Comparison of ENCODE assay signal across 8 cellular contexts in the genomic region with DNA sequence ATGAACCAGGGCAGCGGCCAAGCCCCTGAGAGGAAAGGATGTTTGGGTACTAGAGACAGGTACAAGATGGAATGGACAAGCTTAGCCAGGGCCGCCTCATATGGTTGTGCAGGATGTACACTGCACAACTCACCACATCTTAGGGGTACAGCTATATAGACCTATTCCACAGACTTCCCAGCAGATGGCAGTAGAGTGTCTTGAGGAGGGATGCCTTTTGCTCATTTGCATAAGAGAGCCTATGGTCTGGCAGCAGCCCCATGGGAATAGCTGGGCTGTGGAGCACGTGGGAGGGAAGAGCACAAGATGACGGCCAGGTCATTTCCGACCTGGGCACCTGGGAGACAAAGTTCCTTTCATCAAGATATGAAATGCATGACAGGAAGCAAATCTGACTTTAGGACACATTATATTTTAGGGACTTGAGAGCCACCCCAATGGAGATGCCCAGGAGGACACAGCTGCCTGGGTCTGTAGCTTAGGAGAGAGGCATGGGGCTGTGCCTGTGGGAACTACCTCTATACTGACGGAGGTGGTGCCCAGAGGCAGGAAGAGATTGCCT.
DNase-seq lines count a peak whose midpoint lies in the region; ATAC-seq, FAIRE-seq and TF ChIP-seq lines count a peak whose summit lies in the region.

No MANE protein-coding gene starts in this region.

- BruUV-seq in K562 (replicated peaks; lab: Mats Ljungman, UMichigan), result no TSS peak

- no peak overlapping the region for H3K9ac ChIP-seq in K562 (ENCODE audit: insufficient read depth in 1 of 2, low read depth in 2 of 2, low read length in 2 of 2)

- TF ChIP-seq RAD21 in K562 (CRISPR knock-in tag; conservative IDR thresholded peaks at IDR 0.05 in 1 of 2, IDR thresholded peaks at IDR 0.05 in 1 of 2), result peak; percentile 63 to 90

- no peak for TF ChIP-seq POLR2A in K562 (conservative IDR thresholded peaks at IDR 0.05)

- peak overlapping the region; percentile 42; the same call in 1 of the 2 replicates for H2AFZ ChIP-seq in K562 (ENCODE audit: low read depth, low read length)

- CTCF ChIA-PET in K562 (lab: Yijun Ruan, JAX; ENCODE audit: low intra/inter-chr PET ratio), result interaction anchor here (1.0 to 1.8 kb wide), 2 partner anchors 652 to 655 kb away, joined by 7 to 8 read pairs; no protein-coding TSS in a partner anchor

- TF ChIP-seq EP300 in K562 (IDR thresholded peaks at IDR 0.05; ENCODE audit: low read length), result no peak

- peak; percentile 80 to 91 (median 86) for TF ChIP-seq CTCF in K562 (IDR thresholded peaks at IDR 0.05 in 2 of 3, conservative IDR thresholded peaks at IDR 0.05 in 1 of 3; ENCODE audit: insufficient read depth in 2 of 3, low read depth in 1 of 3, low read length in 3 of 3)
- TF ChIP-seq CTCF in thoracic aorta (IDR thresholded peaks at IDR 0.05), result peak; percentile 75

- no peaks in the 10 kb centered on the region for H3K36me3 ChIP-seq in K562 (ENCODE audit: control insufficient read depth, insufficient read depth, low read length)
- H3K36me3 ChIP-seq in thoracic aorta, result no peaks in the 10 kb centered on the region

- H3K4me1 ChIP-seq in K562 (replicated peaks in 1 of 2; ENCODE audit: control insufficient read depth in 2 of 2, insufficient read depth in 2 of 2, low read length in 2 of 2), result no peaks in the 10 kb centered on the region
- peaks cover 0 to 3% of the 10 kb centered on the region in 2 donors for H3K4me1 ChIP-seq in thoracic aorta (ENCODE audit: control insufficient read depth in 1 of 2, low read depth in 2 of 2)

- intact Hi-C loops in Right ventricle myocardium inferior (cut with DNase I), result loop anchor here (10.0 kb wide), 1 partner anchor 654 kb away; no protein-coding TSS in a partner anchor
- intact Hi-C loops in cardiac septum (cut with DNase I), result no loop called here
- intact Hi-C loops in K562 (cut with micrococcal nuclease), result loop anchor here (1.0 kb wide), 1 partner anchor 656 kb away; no protein-coding TSS in a partner anchor

- H3K27me3 ChIP-seq in K562 (ENCODE audit: control insufficient read depth in 2 of 2, insufficient read depth in 2 of 2, low read length in 2 of 2) (peaks cover 5 to 17% of the 10 kb centered on the region in 2 experiments; a peak in 4 of 5 replicates), thoracic aorta (replicated peaks; ENCODE audit: insufficient read depth) (no peaks in the 10 kb centered on the region)

- H3K79me2 ChIP-seq in K562 (ENCODE audit: control insufficient read depth, insufficient read depth, low read length), result no peaks in the 10 kb centered on the region

- FAIRE-seq in K562 (lab: Jason Lieb, UNC), result peak; percentile 91

- in situ Hi-C loops in K562 (cut with MboI), result loop anchor here (25.0 kb wide), 1 partner anchor 462 kb away; no protein-coding TSS in a partner anchor

- POLR2A ChIA-PET in K562 (lab: Yijun Ruan, JAX), result interaction anchor here (0.6 to 1.1 kb wide), 6 partner anchors 13 to 811 kb away, joined by 3 to 5 read pairs (median 3); a partner anchor contains a TSS

- H4K20me1 ChIP-seq in K562 (replicated peaks; ENCODE audit: control insufficient read depth, insufficient read depth, low read length), result no peaks in the 10 kb centered on the region

- H3K9me3 ChIP-seq in K562 (replicated peaks; ENCODE audit: control insufficient read depth, insufficient read depth, low read depth, low read length) (no peaks in the 10 kb centered on the region), thoracic aorta (no peaks in the 10 kb centered on the region)

- no peak overlapping the region for H3K27ac ChIP-seq in K562 (ENCODE audit: extremely low read depth, low read depth, low read length)
- H3K27ac ChIP-seq in thoracic aorta, result no peak overlapping the region

- H3K9me1 ChIP-seq in K562 (ENCODE audit: control insufficient read depth, insufficient read depth, low read length), result no peaks in the 10 kb centered on the region

- peak; percentile 60 for DNase-seq in Right ventricle myocardium inferior (ENCODE audit: missing footprints)
- no peak for DNase-seq in cardiac septum (ENCODE audit: low spot score)
- peak; percentile 70 for DNase-seq in HT1080 (ENCODE audit: low read depth)
- DNase-seq in NCI-H748 treated with DMSO at 0.1 percent for 48 hours (lab: John Stamatoyannopoulos, UW), result peak; percentile 82
- DNase-seq in K562 (ENCODE audit: extremely low read depth in 1 of 4, low spot score in 3 of 4), result peak; percentile 79 to 86 (median 82)
- DNase-seq in islet precursor cell, result peak; percentile 71
- no peak for DNase-seq in thoracic aorta (ENCODE audit: low spot score)

- 0% methylated on average over 6 of the region's 6 CpGs for WGBS in K562 (ENCODE audit: insufficient coverage, low coverage, missing lambda C conversion rate)

- ATAC-seq in Right ventricle myocardium inferior (peak; percentile 76), GM21786 (IDR thresholded peaks at IDR 0.05; ENCODE audit: unreplicated experiment) (peak; percentile 81), K562 (peak; percentile 100), thoracic aorta (ENCODE audit: insufficient number of reproducible peaks, low FRiP score, low read depth) (no peak)

- H3K4me2 ChIP-seq in K562 (ENCODE audit: insufficient read depth, low read length), result no peak overlapping the region

- H3K4me3 ChIP-seq in K562 (no peak overlapping the region), thoracic aorta (no peak overlapping the region)

TF ChIP-seq in K562, 482 proteins besides CTCF, POLR2A, EP300 and RAD21 (continues in another document):
- TF ChIP-seq, protein P1, sequence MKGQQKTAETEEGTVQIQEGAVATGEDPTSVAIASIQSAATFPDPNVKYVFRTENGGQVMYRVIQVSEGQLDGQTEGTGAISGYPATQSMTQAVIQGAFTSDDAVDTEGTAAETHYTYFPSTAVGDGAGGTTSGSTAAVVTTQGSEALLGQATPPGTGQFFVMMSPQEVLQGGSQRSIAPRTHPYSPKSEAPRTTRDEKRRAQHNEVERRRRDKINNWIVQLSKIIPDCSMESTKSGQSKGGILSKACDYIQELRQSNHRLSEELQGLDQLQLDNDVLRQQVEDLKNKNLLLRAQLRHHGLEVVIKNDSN (CRISPR knock-in tag; IDR thresholded peaks at IDR 0.05), result peak; percentile 45; the same call in 1 of the 2 replicates
- TF ChIP-seq, protein P2, sequence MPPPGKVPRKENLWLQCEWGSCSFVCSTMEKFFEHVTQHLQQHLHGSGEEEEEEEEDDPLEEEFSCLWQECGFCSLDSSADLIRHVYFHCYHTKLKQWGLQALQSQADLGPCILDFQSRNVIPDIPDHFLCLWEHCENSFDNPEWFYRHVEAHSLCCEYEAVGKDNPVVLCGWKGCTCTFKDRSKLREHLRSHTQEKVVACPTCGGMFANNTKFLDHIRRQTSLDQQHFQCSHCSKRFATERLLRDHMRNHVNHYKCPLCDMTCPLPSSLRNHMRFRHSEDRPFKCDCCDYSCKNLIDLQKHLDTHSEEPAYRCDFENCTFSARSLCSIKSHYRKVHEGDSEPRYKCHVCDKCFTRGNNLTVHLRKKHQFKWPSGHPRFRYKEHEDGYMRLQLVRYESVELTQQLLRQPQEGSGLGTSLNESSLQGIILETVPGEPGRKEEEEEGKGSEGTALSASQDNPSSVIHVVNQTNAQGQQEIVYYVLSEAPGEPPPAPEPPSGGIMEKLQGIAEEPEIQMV (tag; conservative IDR thresholded peaks at IDR 0.05; ENCODE audit: low read depth), result no peak
- TF ChIP-seq, protein P3, sequence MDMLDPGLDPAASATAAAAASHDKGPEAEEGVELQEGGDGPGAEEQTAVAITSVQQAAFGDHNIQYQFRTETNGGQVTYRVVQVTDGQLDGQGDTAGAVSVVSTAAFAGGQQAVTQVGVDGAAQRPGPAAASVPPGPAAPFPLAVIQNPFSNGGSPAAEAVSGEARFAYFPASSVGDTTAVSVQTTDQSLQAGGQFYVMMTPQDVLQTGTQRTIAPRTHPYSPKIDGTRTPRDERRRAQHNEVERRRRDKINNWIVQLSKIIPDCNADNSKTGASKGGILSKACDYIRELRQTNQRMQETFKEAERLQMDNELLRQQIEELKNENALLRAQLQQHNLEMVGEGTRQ (CRISPR knock-in tag; IDR thresholded peaks at IDR 0.05), result peak; percentile 66
- TF ChIP-seq CTBP1 (IDR thresholded peaks at IDR 0.05; ENCODE audit: borderline replicate concordance) (peak; percentile 53; the same call in 1 of the 2 replicates), ARID2 (IDR thresholded peaks at IDR 0.05) (0 out of 2 replicates have a peak, but pooled peaks have one; percentile 6), ZNF354B (CRISPR knock-in tag; IDR thresholded peaks at IDR 0.05) (no peak), SMC3 (conservative IDR thresholded peaks at IDR 0.05; ENCODE audit: insufficient read depth, low read depth, low read length) (peak; percentile 83), ZNF24 (IDR thresholded peaks at IDR 0.05) (no peak), ZNF263 (CRISPR knock-in tag; IDR thresholded peaks at IDR 0.05; ENCODE audit: borderline replicate concordance) (0 out of 2 replicates have a peak, but pooled peaks have one; percentile 26), BHLHE40 (IDR thresholded peaks at IDR 0.05; ENCODE audit: low read length) (peak; percentile 26), MYC (IDR thresholded peaks at IDR 0.05; ENCODE audit: low read depth, low read length) (peak; percentile 61; the same call in 1 of the 2 replicates), MYC (CRISPR knock-in tag; IDR thresholded peaks at IDR 0.05; ENCODE audit: borderline replicate concordance, low read depth) (no peak), EHMT2 (IDR thresholded peaks at IDR 0.05) (0 out of 2 replicates have a peak, but pooled peaks have one; percentile 15)
- TF ChIP-seq, protein P4, sequence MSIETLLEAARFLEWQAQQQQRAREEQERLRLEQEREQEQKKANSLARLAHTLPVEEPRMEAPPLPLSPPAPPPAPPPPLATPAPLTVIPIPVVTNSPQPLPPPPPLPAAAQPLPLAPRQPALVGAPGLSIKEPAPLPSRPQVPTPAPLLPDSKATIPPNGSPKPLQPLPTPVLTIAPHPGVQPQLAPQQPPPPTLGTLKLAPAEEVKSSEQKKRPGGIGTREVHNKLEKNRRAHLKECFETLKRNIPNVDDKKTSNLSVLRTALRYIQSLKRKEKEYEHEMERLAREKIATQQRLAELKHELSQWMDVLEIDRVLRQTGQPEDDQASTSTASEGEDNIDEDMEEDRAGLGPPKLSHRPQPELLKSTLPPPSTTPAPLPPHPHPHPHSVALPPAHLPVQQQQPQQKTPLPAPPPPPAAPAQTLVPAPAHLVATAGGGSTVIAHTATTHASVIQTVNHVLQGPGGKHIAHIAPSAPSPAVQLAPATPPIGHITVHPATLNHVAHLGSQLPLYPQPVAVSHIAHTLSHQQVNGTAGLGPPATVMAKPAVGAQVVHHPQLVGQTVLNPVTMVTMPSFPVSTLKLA (conservative IDR thresholded peaks at IDR 0.05), result peak in 1 of 2 experiments; percentile 42; a peak in 1 of 4 replicates

Comparison
In these comparisons a context has a peak if more than half of its experiments do, and no peak if none do; other contexts are left out.
1. DNase-seq: peak in Right ventricle myocardium inferior (single experiment), HT1080 (single experiment), NCI-H748 treated with DMSO at 0.1 percent for 48 hours (single experiment), K562 (4 of 4) and islet precursor cell (single experiment); none in cardiac septum (single experiment) and thoracic aorta (single experiment).